13 cellular contexts compared by ENCODE assay signal in the genomic region with DNA sequence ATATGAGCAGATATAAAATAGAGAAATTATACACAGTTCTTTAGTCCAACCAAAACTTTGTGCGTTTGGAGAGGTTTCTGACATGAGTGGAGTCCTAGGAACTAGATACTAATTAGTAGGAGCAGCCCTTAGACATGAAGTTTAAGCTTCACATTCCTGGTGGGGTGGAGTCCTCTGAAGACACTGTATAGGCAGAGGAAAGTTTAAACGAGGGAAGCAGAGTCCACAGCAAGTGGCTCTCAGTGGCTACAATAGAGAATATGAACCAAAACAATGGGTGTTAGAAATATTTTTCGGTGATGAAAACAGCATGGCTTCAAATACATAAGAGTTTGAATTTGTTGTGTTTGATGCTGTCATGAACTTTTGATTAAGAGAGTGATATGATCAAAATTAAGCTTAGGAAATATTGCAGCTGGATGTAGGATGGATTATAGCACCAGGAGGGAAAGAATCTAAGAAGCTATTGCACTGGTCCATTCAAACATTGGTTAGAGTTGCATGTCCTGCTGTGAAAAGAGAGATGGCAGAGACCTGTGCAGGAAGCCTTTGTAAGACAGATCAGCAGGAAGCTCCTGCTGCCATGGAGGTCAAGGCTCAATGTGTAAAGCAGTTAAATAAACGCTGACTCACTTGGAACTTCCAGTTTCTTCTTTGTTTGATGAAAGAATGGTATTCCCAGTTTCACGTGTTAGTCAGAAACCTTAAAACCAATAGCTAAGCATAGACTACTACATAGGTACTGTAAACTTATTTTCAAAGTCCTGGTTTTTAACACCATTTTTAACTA.
DNase-seq lines count a peak whose midpoint lies in the region; ATAC-seq and TF ChIP-seq lines count a peak whose summit lies in the region.
"Had no signal": no experiment of that assay in that cellular context is flagged by ENCODE, and none has a peak within 500 bp of the region (broad histone marks: within the 10 kb centered on the region; RNA-seq: fewer than 3 reads in every experiment).

No MANE protein-coding gene starts in this region.

- no peak overlapping the region for H3K9ac ChIP-seq in SK-N-MC (ENCODE audit: insufficient read length)
- H3K9ac ChIP-seq: BLaER1 treated with 17β-estradiol and CSF1 and Interleukin-3, amounts not matched to agents 10 nM and 100 nM had no signal

- no peaks in the 10 kb centered on the region for H3K9me3 ChIP-seq in HEK293 (ENCODE audit: control insufficient read depth, insufficient read depth, low read depth, low read length)
- peaks cover 7% of the 10 kb centered on the region for H3K9me3 ChIP-seq in SK-N-MC (ENCODE audit: low read depth, low read length)

- H3K27ac ChIP-seq in 22Rv1, result 0 out of 2 replicates have a peak overlapping the region, but pooled peaks have one; percentile 3
- H3K27ac ChIP-seq in HEK293 (ENCODE audit: extremely low read depth, low read depth, low read length), result no peak overlapping the region
- H3K27ac ChIP-seq in SK-N-MC, result 0 out of 2 replicates have a peak overlapping the region, but pooled peaks have one; percentile 5
- H3K27ac ChIP-seq: BLaER1 treated with 17β-estradiol and CSF1 and Interleukin-3, amounts not matched to agents 10 nM and 100 nM; dorsolateral prefrontal cortex had no signal

- peaks cover 0 to 2% of the 10 kb centered on the region in 2 experiments; a peak in 1 of 3 replicates for H3K36me3 ChIP-seq in HEK293 (ENCODE audit: control insufficient read depth in 2 of 2, insufficient read depth in 1 of 2, low read length in 2 of 2)
- peaks cover 32% of the 10 kb centered on the region for H3K36me3 ChIP-seq in SK-N-MC (ENCODE audit: insufficient read depth, low read length)

- DNase-seq in SK-N-MC (ENCODE audit: low read depth, low spot score), result no peak
- peak; percentile 41 for DNase-seq in glomerular endothelial cell (ENCODE audit: extremely low read depth, low read depth, low spot score)
- no peak for DNase-seq in activated CD4-positive, CD25-positive, alpha-beta regulatory T cell treated with anti-CD3 and anti-CD28 coated beads, Interleukin-2, amount 50 U/mL, for 72 hours
- DNase-seq: activated CD8-positive, alpha-beta memory T cell treated with anti-CD3 and anti-CD28 coated beads, Interleukin-2, amount 50 U/mL, for 48 hours; dorsolateral prefrontal cortex; MM.1S; SHP77 treated with DMSO at 0.1 percent for 48 hours had no signal

- TF ChIP-seq CTCF in 22Rv1 (IDR thresholded peaks at IDR 0.05), result no peak
- no peak for TF ChIP-seq CTCF in HEK293 (tag by site-specific recombination; IDR thresholded peaks at IDR 0.05)

- CTCF ChIA-PET in HEK293 (lab: Yijun Ruan, JAX), result interaction anchor here (0.8 kb wide), 1 partner anchor 9 kb away, joined by 4 read pairs; no protein-coding TSS in a partner anchor

- H3K4me3 ChIP-seq in HEK293 (ENCODE audit: low read depth, low read length), result no peak overlapping the region
- H3K4me3 ChIP-seq in SK-N-MC, result no peak overlapping the region
- H3K4me3 ChIP-seq: BLaER1 treated with 17β-estradiol and CSF1 and Interleukin-3, amounts not matched to agents 10 nM and 100 nM; dorsolateral prefrontal cortex had no signal

- no peaks in the 10 kb centered on the region for H3K4me1 ChIP-seq in HEK293 (ENCODE audit: control insufficient read depth, insufficient read depth, low read length)

- ATAC-seq in HG02870 (IDR thresholded peaks at IDR 0.05; ENCODE audit: unreplicated experiment), result no peak
- no peak for ATAC-seq in GM19035 (IDR thresholded peaks at IDR 0.05; ENCODE audit: unreplicated experiment)
- no peak for ATAC-seq in GM21619 (IDR thresholded peaks at IDR 0.05; ENCODE audit: unreplicated experiment)

- POLR2A ChIA-PET in HEK293 (lab: Yijun Ruan, JAX), result no interaction called here

TF ChIP-seq in HEK293, 187 proteins besides CTCF, POLR2A, EP300 and RAD21:
- TF ChIP-seq ZIC2 (tag by site-specific recombination; IDR thresholded peaks at IDR 0.05) (0 out of 2 replicates have a peak, but pooled peaks have one; percentile 8), TCF7L2 (IDR thresholded peaks at IDR 0.05; ENCODE audit: borderline replicate concordance, low read depth, low read length) (no peak)
